In the genomic region with DNA sequence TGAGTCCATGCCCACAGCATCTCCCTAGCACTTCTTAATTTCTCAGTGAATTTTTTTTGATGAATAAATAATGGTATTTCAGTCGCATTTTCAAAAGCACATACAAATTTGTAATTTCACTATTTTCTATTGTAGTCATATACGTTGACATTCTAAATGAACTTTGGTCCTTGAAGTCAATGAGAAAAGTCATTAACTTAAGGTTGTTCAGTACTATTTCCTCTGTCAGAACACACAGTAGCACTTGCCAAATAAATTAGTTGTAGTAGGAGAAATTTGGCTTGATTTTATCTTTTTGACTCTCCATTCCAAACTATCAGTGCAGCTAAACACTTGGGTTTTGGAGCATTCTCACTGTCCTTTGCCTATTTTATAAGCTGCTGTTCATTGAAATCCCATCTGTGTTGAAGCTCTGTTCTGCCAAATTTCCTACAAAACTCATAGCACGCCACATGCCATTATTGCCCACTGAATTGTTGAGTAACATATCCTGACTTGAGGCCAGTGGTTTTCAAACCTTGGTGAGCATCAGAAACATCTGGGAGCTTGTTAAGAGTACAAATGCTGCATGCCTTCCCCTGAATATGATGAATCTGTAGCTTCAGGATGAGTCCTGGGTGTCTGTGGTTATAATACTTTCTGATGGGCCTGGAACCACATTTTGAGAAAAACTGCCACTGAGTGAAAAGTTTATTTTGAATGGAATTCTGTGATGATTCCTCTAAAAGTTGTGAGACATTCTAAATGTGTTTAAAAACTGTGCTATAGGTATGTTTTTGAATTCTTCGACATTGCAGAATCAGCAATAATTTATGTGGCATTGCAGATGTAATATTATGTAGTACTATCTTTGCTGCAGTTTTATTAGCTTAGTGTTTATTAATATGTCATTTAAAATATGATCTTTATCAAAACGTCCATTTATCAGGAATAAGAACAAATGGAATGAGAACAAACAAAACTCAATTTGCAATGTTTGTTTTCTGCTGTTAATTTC, we compare ENCODE assay signal across 18 cellular contexts.
DNase-seq lines count a peak whose midpoint lies in the region; ATAC-seq, FAIRE-seq and TF ChIP-seq lines count a peak whose summit lies in the region.
"Had no signal": no experiment of that assay in that cellular context is flagged by ENCODE, and none has a peak within 500 bp of the region (broad histone marks: within the 10 kb centered on the region; RNA-seq: fewer than 3 reads in every experiment).

No MANE protein-coding gene starts in this region.

- FAIRE-seq in K562 (lab: Jason Lieb, UNC) = no peak
- FAIRE-seq: GM12878 had no signal

- H3K27me3 ChIP-seq in K562 (ENCODE audit: control insufficient read depth in 2 of 2, insufficient read depth in 2 of 2, low read length in 2 of 2) = no peaks in the 10 kb centered on the region
- H3K27me3 ChIP-seq in CD4-positive, alpha-beta memory T cell (ENCODE audit: insufficient read depth, low read length) = no peaks in the 10 kb centered on the region

- H3K79me2 ChIP-seq in K562 (ENCODE audit: control insufficient read depth, insufficient read depth, low read length) = no peaks in the 10 kb centered on the region

- ATAC-seq in K562 (no peak), mucosa of descending colon (peak; percentile 60)
- ATAC-seq: GM12878, GM23338 had no signal

- no peak for TF ChIP-seq RAD21 in K562 (CRISPR knock-in tag; conservative IDR thresholded peaks at IDR 0.05 in 1 of 2, IDR thresholded peaks at IDR 0.05 in 1 of 2)

- no peaks in the 10 kb centered on the region for H4K20me1 ChIP-seq in K562 (replicated peaks; ENCODE audit: control insufficient read depth, insufficient read depth, low read length)

- H3K4me3 Mint-ChIP-seq in CD4-positive, alpha-beta memory T cell = no peak overlapping the region
- H3K4me3 Mint-ChIP-seq: CD4-positive, CD25-positive, alpha-beta regulatory T cell; GM23338 had no signal

- H2AFZ ChIP-seq in K562 (ENCODE audit: low read depth, low read length) = no peak overlapping the region
- H2AFZ ChIP-seq: GM23338, PC-9 had no signal

- H3K9me3 ChIP-seq in K562 (replicated peaks; ENCODE audit: control insufficient read depth, insufficient read depth, low read depth, low read length) (no peaks in the 10 kb centered on the region), mucosa of descending colon (no peaks in the 10 kb centered on the region)
- H3K9me3 ChIP-seq in CD4-positive, alpha-beta memory T cell (ENCODE audit: control insufficient read depth in 1 of 2, low read length in 2 of 2) = no peaks in the 10 kb centered on the region

- H3K4me1 ChIP-seq in K562 (replicated peaks in 1 of 2; ENCODE audit: control insufficient read depth in 2 of 2, insufficient read depth in 2 of 2, low read length in 2 of 2) (no peaks in the 10 kb centered on the region), mucosa of descending colon (ENCODE audit: low read depth) (peaks cover 6% of the 10 kb centered on the region)
- H3K4me1 ChIP-seq in CD4-positive, alpha-beta memory T cell (ENCODE audit: insufficient read depth, low read length) = no peaks in the 10 kb centered on the region

- in situ Hi-C loops in G401 (cut with HindIII; ENCODE audit: low sequenced_read_pairs) (no loop called here), K562 (cut with MboI) (no loop called here)

- POLR2A ChIA-PET in K562 (lab: Yijun Ruan, JAX) = no interaction called here
- POLR2A ChIA-PET in CD4-positive, alpha-beta memory T cell (lab: Charles Lee; ENCODE audit: partially characterized antibody) = no interaction called here

- TF ChIP-seq CTCF in K562 (IDR thresholded peaks at IDR 0.05 in 2 of 3, conservative IDR thresholded peaks at IDR 0.05 in 1 of 3; ENCODE audit: insufficient read depth in 2 of 3, low read depth in 1 of 3, low read length in 3 of 3) (no peak), mucosa of descending colon (IDR thresholded peaks at IDR 0.05) (no peak)

- no TSS peak for BruUV-seq in K562 (replicated peaks; lab: Mats Ljungman, UMichigan)

- no peak for TF ChIP-seq EP300 in K562 (IDR thresholded peaks at IDR 0.05; ENCODE audit: low read length)

- no peak overlapping the region for H3K4me3 ChIP-seq in K562
- no peak overlapping the region for H3K4me3 ChIP-seq in mucosa of descending colon
- H3K4me3 ChIP-seq in CD4-positive, alpha-beta memory T cell (ENCODE audit: low read length in 2 of 2) = no peak overlapping the region
- H3K4me3 ChIP-seq: GM12878, GM23338, PC-9 had no signal

- DNase-seq in NCI-H1694 treated with DMSO at 0.1 percent for 48 hours (lab: John Stamatoyannopoulos, UW) (peak; percentile 11), NCI-H1694 (lab: John Stamatoyannopoulos, UW) (no peak), G401 (ENCODE audit: low spot score) (peak; percentile 49), K562 (ENCODE audit: extremely low read depth in 1 of 4, low spot score in 3 of 4) (no peak), mucosa of descending colon (no peak), GDM1 (lab: John Stamatoyannopoulos, UW) (no peak), hippocampal formation (lab: John Stamatoyannopoulos, UW) (no peak)
- DNase-seq in CD4-positive, alpha-beta memory T cell = no peak
- DNase-seq: CD4-positive, CD25-positive, alpha-beta regulatory T cell; KG1; NCI-H1436 treated with DMSO at 0.1 percent for 48 hours; NCI-H2081 treated with DMSO at 0.1 percent for 48 hours; NCI-H510A; NCI-H82; PC-9 had no signal

- H3K36me3 ChIP-seq in K562 (ENCODE audit: control insufficient read depth, insufficient read depth, low read length) = no peaks in the 10 kb centered on the region
- H3K36me3 ChIP-seq in mucosa of descending colon (ENCODE audit: low read depth) = no peaks in the 10 kb centered on the region
- no peaks in the 10 kb centered on the region for H3K36me3 ChIP-seq in CD4-positive, alpha-beta memory T cell (ENCODE audit: insufficient read depth, low read length)

- CTCF ChIA-PET in K562 (lab: Yijun Ruan, JAX; ENCODE audit: low intra/inter-chr PET ratio) = no interaction called here
- CTCF ChIA-PET in CD4-positive, alpha-beta memory T cell (lab: Charles Lee; ENCODE audit: partially characterized antibody) = no interaction called here

- TF ChIP-seq POLR2A in K562 (conservative IDR thresholded peaks at IDR 0.05) = no peak

- H3K4me2 ChIP-seq in K562 (ENCODE audit: insufficient read depth, low read length) = no peak overlapping the region
- H3K4me2 ChIP-seq: GM23338, PC-9 had no signal

- no peak overlapping the region for H3K27ac Mint-ChIP-seq in CD4-positive, alpha-beta memory T cell
- H3K27ac Mint-ChIP-seq: CD4-positive, CD25-positive, alpha-beta regulatory T cell had no signal

- H3K9me1 ChIP-seq in K562 (ENCODE audit: control insufficient read depth, insufficient read depth, low read length) = no peaks in the 10 kb centered on the region

- no peak overlapping the region for H3K9ac ChIP-seq in K562 (ENCODE audit: insufficient read depth in 1 of 2, low read depth in 2 of 2, low read length in 2 of 2)

- intact Hi-C loops in K562 (cut with micrococcal nuclease) (loop anchor here (5.0 kb wide), 1 partner anchor 113 kb away; no protein-coding TSS in a partner anchor), mucosa of descending colon (cut with DNase I, micrococcal nuclease) (no loop called here)
- intact Hi-C loops in CD4-positive, alpha-beta memory T cell (cut with micrococcal nuclease) = no loop called here

- no peak overlapping the region for H3K27ac ChIP-seq in K562 (ENCODE audit: extremely low read depth, low read depth, low read length)
- H3K27ac ChIP-seq in CD4-positive, alpha-beta memory T cell (ENCODE audit: low read depth, low read length) = no peak overlapping the region
- H3K27ac ChIP-seq: 22Rv1, PC-9 had no signal

- no peaks in the 10 kb centered on the region for H3K4me1 Mint-ChIP-seq in CD4-positive, alpha-beta memory T cell
- H3K4me1 Mint-ChIP-seq: CD4-positive, CD25-positive, alpha-beta regulatory T cell; GM23338 had no signal

- no peaks in the 10 kb centered on the region for H3K27me3 Mint-ChIP-seq in CD4-positive, alpha-beta memory T cell
- H3K27me3 Mint-ChIP-seq: CD4-positive, CD25-positive, alpha-beta regulatory T cell had no signal

- H3K9me3 Mint-ChIP-seq in CD4-positive, alpha-beta memory T cell = peaks cover 0 to 7% (median under 1%) of the 10 kb centered on the region in 8 donors
- H3K9me3 Mint-ChIP-seq: GM23338 had no signal

- 0% methylated on average over 5 of the region's 5 CpGs for WGBS in K562 (ENCODE audit: insufficient coverage, low coverage, missing lambda C conversion rate)

- H3K36me3 Mint-ChIP-seq in CD4-positive, alpha-beta memory T cell = peaks cover 0 to 6% of the 10 kb centered on the region in 2 donors

TF ChIP-seq in K562, 482 proteins besides CTCF, POLR2A, EP300 and RAD21:
- TF ChIP-seq DMBX1 (CRISPR knock-in tag; IDR thresholded peaks at IDR 0.05; ENCODE audit: borderline replicate concordance) (no peak), C11orf30 (IDR thresholded peaks at IDR 0.05; ENCODE audit: low read depth) (peak; percentile 43; the same call in 1 of the 2 replicates), ZNF316 (IDR thresholded peaks at IDR 0.05) (peak; percentile 76), KLF1 (tag; IDR thresholded peaks at IDR 0.05) (no peak), MAFG (tag; conservative IDR thresholded peaks at IDR 0.05) (0 out of 2 replicates have a peak, but pooled peaks have one; percentile 32), ZSCAN32 (CRISPR knock-in tag; IDR thresholded peaks at IDR 0.05) (no peak), MAFF (IDR thresholded peaks at IDR 0.05; ENCODE audit: low read length) (peak; percentile 57), CBX5 (IDR thresholded peaks at IDR 0.05; ENCODE audit: borderline replicate concordance, low read depth) (no peak)

Comparison
In these comparisons a context has a peak if more than half of its experiments do, and no peak if none do; other contexts are left out.
1. DNase-seq: peak in NCI-H1694 treated with DMSO at 0.1 percent for 48 hours (single experiment) and G401 (single experiment); none in NCI-H1694 (single experiment), K562 (0 of 4), mucosa of descending colon (0 of 3), GDM1 (single experiment), hippocampal formation (0 of 2) and CD4-positive, alpha-beta memory T cell (0 of 5).